9 cellular contexts compared by ENCODE assay signal in genomic region chr1:70509996-70510876, GRCh38.
DNase-seq lines count a peak whose midpoint lies in the region; ATAC-seq, FAIRE-seq and TF ChIP-seq lines count a peak whose summit lies in the region.
"Had no signal": no experiment of that assay in that cellular context is flagged by ENCODE, and none has a peak within 500 bp of the region (broad histone marks: within the 10 kb centered on the region; RNA-seq: fewer than 3 reads in every experiment).

No MANE protein-coding gene starts in this region.

- H3K36me3 Mint-ChIP-seq in astrocyte (ENCODE audit: low read depth, unreplicated experiment) = no peaks in the 10 kb centered on the region
- H3K36me3 Mint-ChIP-seq in stimulated activated effector memory CD8-positive, alpha-beta T cell treated with anti-CD3 and anti-CD28 coated beads, Interleukin-12 subunit alpha, Interleukin-12 subunit beta, amount 100 ng/mL, for 72 hours = no peaks in the 10 kb centered on the region

- no peak overlapping the region for H3K27ac Mint-ChIP-seq in astrocyte (ENCODE audit: unreplicated experiment)
- no peak overlapping the region for H3K27ac Mint-ChIP-seq in stimulated activated effector memory CD8-positive, alpha-beta T cell treated with anti-CD3 and anti-CD28 coated beads, Interleukin-12 subunit alpha, Interleukin-12 subunit beta, amount 100 ng/mL, for 72 hours
- H3K27ac Mint-ChIP-seq: stimulated activated naive CD8-positive, alpha-beta T cell treated with anti-CD3 and anti-CD28 coated beads, Interleukin-15, Interleukin-2, amounts not matched to agents 100 ng/mL and 50 ng/mL, for 24 hours had no signal

- no peaks in the 10 kb centered on the region for H3K79me2 ChIP-seq in astrocyte (ENCODE audit: insufficient read depth, low read length)

- H3K27me3 ChIP-seq in astrocyte (ENCODE audit: insufficient read depth, low read length) = peaks cover 2% of the 10 kb centered on the region

- no peaks in the 10 kb centered on the region for H3K27me3 Mint-ChIP-seq in astrocyte (ENCODE audit: low read depth, unreplicated experiment)

- peaks cover 15% of the 10 kb centered on the region for H3K4me1 Mint-ChIP-seq in astrocyte (ENCODE audit: low read depth, unreplicated experiment)
- H3K4me1 Mint-ChIP-seq in stimulated activated effector memory CD8-positive, alpha-beta T cell treated with anti-CD3 and anti-CD28 coated beads, Interleukin-12 subunit alpha, Interleukin-12 subunit beta, amount 100 ng/mL, for 72 hours = no peaks in the 10 kb centered on the region

- no peaks in the 10 kb centered on the region for H3K4me1 ChIP-seq in astrocyte (ENCODE audit: insufficient read depth, low read length)

- no peak overlapping the region for H3K4me3 Mint-ChIP-seq in astrocyte (ENCODE audit: unreplicated experiment)
- H3K4me3 Mint-ChIP-seq in stimulated activated effector memory CD8-positive, alpha-beta T cell treated with anti-CD3 and anti-CD28 coated beads, Interleukin-12 subunit alpha, Interleukin-12 subunit beta, amount 100 ng/mL, for 72 hours = no peak overlapping the region
- H3K4me3 Mint-ChIP-seq: stimulated activated naive CD8-positive, alpha-beta T cell treated with anti-CD3 and anti-CD28 coated beads, Interleukin-15, Interleukin-2, amounts not matched to agents 100 ng/mL and 50 ng/mL, for 24 hours had no signal

- H3K27ac ChIP-seq in astrocyte (ENCODE audit: low read depth, low read length) = no peak overlapping the region

- H3K9me3 Mint-ChIP-seq in astrocyte (ENCODE audit: unreplicated experiment) = no peaks in the 10 kb centered on the region
- H3K9me3 Mint-ChIP-seq in stimulated activated effector memory CD8-positive, alpha-beta T cell treated with anti-CD3 and anti-CD28 coated beads, Interleukin-12 subunit alpha, Interleukin-12 subunit beta, amount 100 ng/mL, for 72 hours = no peaks in the 10 kb centered on the region
- H3K9me3 Mint-ChIP-seq: stimulated activated naive CD8-positive, alpha-beta T cell treated with anti-CD3 and anti-CD28 coated beads, Interleukin-15, Interleukin-2, amounts not matched to agents 100 ng/mL and 50 ng/mL, for 24 hours had no signal

- no peak overlapping the region for H3K4me3 ChIP-seq in astrocyte (ENCODE audit: insufficient read depth, low read depth, low read length)

- peak; percentile 93 for ATAC-seq in GM19351 (IDR thresholded peaks at IDR 0.05; ENCODE audit: unreplicated experiment)
- peak; percentile 95 for ATAC-seq in HG03196 (IDR thresholded peaks at IDR 0.05; ENCODE audit: unreplicated experiment)
- ATAC-seq in stimulated activated effector memory CD8-positive, alpha-beta T cell treated with anti-CD3 and anti-CD28 coated beads, Interleukin-12 subunit alpha, Interleukin-12 subunit beta, amount 100 ng/mL, for 72 hours = peak; percentile 75

- no peak overlapping the region for H2AFZ ChIP-seq in astrocyte (ENCODE audit: low read depth, low read length)

- H3K9ac ChIP-seq in astrocyte (ENCODE audit: low read length) = no peak overlapping the region

- no peaks in the 10 kb centered on the region for H3K9me3 ChIP-seq in astrocyte (ENCODE audit: insufficient read depth, low read depth, low read length)

- FAIRE-seq in astrocyte (lab: Jason Lieb, UNC) = peak; percentile 98

- peak; percentile 74 for TF ChIP-seq CTCF in astrocyte (IDR thresholded peaks at IDR 0.05; ENCODE audit: insufficient read depth, low read depth, low read length)

- no peaks in the 10 kb centered on the region for H3K36me3 ChIP-seq in astrocyte (ENCODE audit: insufficient read depth, low read length)

- no peaks in the 10 kb centered on the region for H4K20me1 ChIP-seq in astrocyte (ENCODE audit: insufficient read depth, low read length)

- DNase-seq in DMS153 treated with DMSO at 0.1 percent for 48 hours (lab: John Stamatoyannopoulos, UW; ENCODE audit: unreplicated experiment) (peak; percentile 72), NCI-H446 treated with DMSO at 0.1 percent for 48 hours (lab: John Stamatoyannopoulos, UW) (peak; percentile 86), astrocyte (ENCODE audit: low read depth) (peak; percentile 87), iPS DF 4.7 (ENCODE audit: extremely low read depth, low spot score) (peak; percentile 36)
- no peak for DNase-seq in stimulated activated effector memory CD8-positive, alpha-beta T cell treated with anti-CD3 and anti-CD28 coated beads, Interleukin-12 subunit alpha, Interleukin-12 subunit beta, amount 100 ng/mL, for 72 hours (ENCODE audit: low spot score in 2 of 2)
- no peak for DNase-seq in activated naive CD4-positive, alpha-beta T cell (lab: John Stamatoyannopoulos, UW)

- no peak overlapping the region for H3K4me2 ChIP-seq in astrocyte (ENCODE audit: low read length)

Comparison
In these comparisons a context has a peak if more than half of its experiments do, and no peak if none do; other contexts are left out.
1. DNase-seq: peak in DMS153 treated with DMSO at 0.1 percent for 48 hours (single experiment), NCI-H446 treated with DMSO at 0.1 percent for 48 hours (single experiment), astrocyte (single experiment) and iPS DF 4.7 (single experiment); none in stimulated activated effector memory CD8-positive, alpha-beta T cell treated with anti-CD3 and anti-CD28 coated beads, Interleukin-12 subunit alpha, Interleukin-12 subunit beta, amount 100 ng/mL, for 72 hours (0 of 2) and activated naive CD4-positive, alpha-beta T cell (0 of 4).
2. Peak in every context shown above with its lines, with median percentiles within 50 percentile points of each other: ATAC-seq.